In genomic region chr21:45512626-45513002, GRCh38 we compare ENCODE assay signal across 2 cellular contexts.
A peak's percentile ranks its signal among the peaks of the same experiment; 100 is the strongest.
TF ChIP-seq lines count a peak whose summit lies in the region.

No MANE protein-coding gene starts in this region.

TF ChIP-seq in K562, 482 proteins besides CTCF, POLR2A, EP300 and RAD21:
- TF ChIP-seq PHTF2 (CRISPR knock-in tag; IDR thresholded peaks at IDR 0.05) (no peak), SNRNP70 (optimal IDR thresholded peaks at IDR 0.05; ENCODE audit: low read depth, low read length) (no peak), POLR2G (IDR thresholded peaks at IDR 0.05; ENCODE audit: low read depth, low read length) (peak; percentile 1; the same call in 1 of the 2 replicates), ZNF407 (IDR thresholded peaks at IDR 0.05; ENCODE audit: low read depth) (no peak), NONO (IDR thresholded peaks at IDR 0.05; ENCODE audit: low read depth in 2 of 2, low read length in 1 of 2) (no peak), ZNF124 (CRISPR knock-in tag; IDR thresholded peaks at IDR 0.05) (no peak), DNMT1 (IDR thresholded peaks at IDR 0.05) (no peak), MEF2A (IDR thresholded peaks at IDR 0.05; ENCODE audit: control insufficient read depth, low read depth, low read length) (no peak), POLR2AphosphoS2 (IDR thresholded peaks at IDR 0.05; ENCODE audit: low read length) (0 out of 2 replicates have a peak, but pooled peaks have one; percentile 44), COPS2 (conservative IDR thresholded peaks at IDR 0.05) (no peak), ZBTB12 (CRISPR knock-in tag; IDR thresholded peaks at IDR 0.05) (no peak), SNAPC5 (CRISPR knock-in tag; IDR thresholded peaks at IDR 0.05) (no peak), TBP (optimal IDR thresholded peaks at IDR 0.05; ENCODE audit: low read depth, low read length) (no peak), TFE3 (CRISPR knock-in tag; IDR thresholded peaks at IDR 0.05) (no peak), GATAD2A (IDR thresholded peaks at IDR 0.05) (no peak), SOX6 (IDR thresholded peaks at IDR 0.05) (no peak)

TF ChIP-seq in WTC11, 78 proteins besides CTCF, POLR2A, EP300 and RAD21:
- TF ChIP-seq E2F4 (CRISPR knock-in tag; IDR thresholded peaks at IDR 0.05; ENCODE audit: borderline replicate concordance, low read depth) (no peak), HMGXB4 (CRISPR knock-in tag; IDR thresholded peaks at IDR 0.05) (no peak), AR (CRISPR knock-in tag; IDR thresholded peaks at IDR 0.05) (no peak), ERG (CRISPR knock-in tag; IDR thresholded peaks at IDR 0.05) (no peak), FOXK1 (CRISPR knock-in tag; IDR thresholded peaks at IDR 0.05) (no peak), ZMAT4 (CRISPR knock-in tag; IDR thresholded peaks at IDR 0.05) (no peak), CBFB (CRISPR knock-in tag; IDR thresholded peaks at IDR 0.05; ENCODE audit: low read depth) (no peak), ZNF671 (CRISPR knock-in tag; IDR thresholded peaks at IDR 0.05) (no peak)
